In genomic region chr6:142566628-142567396, GRCh38 we compare ENCODE assay signal across 8 cellular contexts.
A peak's percentile ranks its signal among the peaks of the same experiment; 100 is the strongest.
DNase-seq lines count a peak whose midpoint lies in the region; ATAC-seq and TF ChIP-seq lines count a peak whose summit lies in the region.

No MANE protein-coding gene starts in this region.

- DNase-seq in GDM1 (lab: John Stamatoyannopoulos, UW) (peak; percentile 2), LNCaP clone FGC (ENCODE audit: low read depth) (no peak), T-helper 9 cell (peak; percentile 48), astrocyte of the cerebellum (ENCODE audit: low read depth) (peak; percentile 12), iPS-NIHi7 (ENCODE audit: extremely low spot score) (peak; percentile 84), NCI-H1436 treated with DMSO at 0.1 percent for 48 hours (lab: John Stamatoyannopoulos, UW) (no peak)
- DNase-seq in stimulated activated CD4-positive, alpha-beta T cell treated with anti-CD3 and anti-CD28 coated beads, Interleukin-2, amount 100 ng/mL, for 4 hours (ENCODE audit: low read depth) = peak; percentile 42

- no peak overlapping the region for H3K4me3 ChIP-seq in LNCaP clone FGC (ENCODE audit: low read depth, low read length)
- H3K4me3 ChIP-seq in astrocyte of the cerebellum (ENCODE audit: low read depth, low read length) = no peak overlapping the region

- TF ChIP-seq CTCF in LNCaP clone FGC (IDR thresholded peaks at IDR 0.05; ENCODE audit: control insufficient read depth, extremely low read depth, insufficient read depth) = peak; percentile 83
- TF ChIP-seq CTCF in astrocyte of the cerebellum (IDR thresholded peaks at IDR 0.05; ENCODE audit: low read depth, low read length, missing control alignments) = peak; percentile 94

- ATAC-seq in GM21723 (IDR thresholded peaks at IDR 0.05; ENCODE audit: unreplicated experiment) = peak; percentile 64

- in situ Hi-C loops in astrocyte of the cerebellum (cut with HindIII; ENCODE audit: low sequenced_read_pairs) = no loop called here

Comparison
In these comparisons a context has a peak if more than half of its experiments do, and no peak if none do; other contexts are left out.
1. DNase-seq: peak in GDM1 (single experiment), T-helper 9 cell (single experiment), astrocyte of the cerebellum (single experiment), iPS-NIHi7 (single experiment) and stimulated activated CD4-positive, alpha-beta T cell treated with anti-CD3 and anti-CD28 coated beads, Interleukin-2, amount 100 ng/mL, for 4 hours (single experiment); none in LNCaP clone FGC (single experiment) and NCI-H1436 treated with DMSO at 0.1 percent for 48 hours (single experiment).